Comparison of ENCODE assay signal across 21 cellular contexts in genomic region chr3:45937206-45938042, GRCh38. TPM values are rescaled to one million over a fixed set of nuclear protein-coding genes. Genes with fewer than 3 reads are reported as not detected.
A peak's percentile ranks its signal among the peaks of the same experiment; 100 is the strongest.
DNase-seq lines count a peak whose midpoint lies in the region; ATAC-seq and TF ChIP-seq lines count a peak whose summit lies in the region.
"Had no signal": no experiment of that assay in that cellular context is flagged by ENCODE, and none has a peak within 500 bp of the region (broad histone marks: within the 10 kb centered on the region; RNA-seq: fewer than 3 reads in every experiment).

No MANE protein-coding gene starts in this region.

- H3K27me3 ChIP-seq in BLaER1 treated with 17β-estradiol and CSF1 and Interleukin-3, amounts not matched to agents 10 nM and 100 nM: no peaks in the 10 kb centered on the region
- H3K27me3 ChIP-seq in osteoblast (ENCODE audit: insufficient read depth, low read length) (no peaks in the 10 kb centered on the region), upper lobe of right lung (no peaks in the 10 kb centered on the region), neural progenitor cell (no peaks in the 10 kb centered on the region)

- H3K9ac ChIP-seq in BLaER1 treated with 17β-estradiol and CSF1 and Interleukin-3, amounts not matched to agents 10 nM and 100 nM: peak overlapping the region in 3 of 11 experiments; percentile 4 to 20 (median 8); a peak in 3 of 22 replicates
- no peak overlapping the region for H3K9ac ChIP-seq in neural progenitor cell

- peaks cover 2% of the 10 kb centered on the region for H3K9me3 Mint-ChIP-seq in activated CD8-positive, alpha-beta memory T cell treated with anti-CD3 and anti-CD28 coated beads, Interleukin-2, amount 10 ng/mL, durations not matched to agents 7 days and 5 days (ENCODE audit: low read depth)
- H3K9me3 Mint-ChIP-seq in effector memory CD8-positive, alpha-beta T cell: no peaks in the 10 kb centered on the region
- H3K9me3 Mint-ChIP-seq in neural progenitor cell: no peaks in the 10 kb centered on the region

- H2AFZ ChIP-seq in osteoblast (ENCODE audit: low read length): no peak overlapping the region
- no peak overlapping the region for H2AFZ ChIP-seq in neural progenitor cell (replicated peaks)

- H3K4me1 ChIP-seq in BLaER1 treated with 17β-estradiol and CSF1 and Interleukin-3, amounts not matched to agents 10 nM and 100 nM: peaks cover 8 to 18% (median 14%) of the 10 kb centered on the region in 10 experiments
- H3K4me1 ChIP-seq in osteoblast (ENCODE audit: insufficient read depth, low read length): peaks cover 7% of the 10 kb centered on the region
- peaks cover 11% of the 10 kb centered on the region for H3K4me1 ChIP-seq in upper lobe of right lung
- H3K4me1 ChIP-seq in neural progenitor cell: no peaks in the 10 kb centered on the region

- CTCF ChIA-PET in activated CD8-positive, alpha-beta memory T cell treated with anti-CD3 and anti-CD28 coated beads, Interleukin-2, amount 10 ng/mL, durations not matched to agents 7 days and 5 days (lab: Charles Lee): interaction anchor here (0.8 to 30.7 kb wide), 11 partner anchors 8 to 441 kb away, joined by 3 to 708 read pairs (median 8); no protein-coding TSS in a partner anchor

- H3K4me2 ChIP-seq in BLaER1 treated with 17β-estradiol and CSF1 and Interleukin-3, amounts not matched to agents 10 nM and 100 nM: peak overlapping the region in 7 of 11 experiments; percentile 1 to 42 (median 18); a peak in 8 of 22 replicates
- H3K4me2 ChIP-seq in osteoblast (ENCODE audit: insufficient read depth, low read length) (no peak overlapping the region), neural progenitor cell (no peak overlapping the region)

- H3K27me3 Mint-ChIP-seq in activated CD8-positive, alpha-beta memory T cell treated with anti-CD3 and anti-CD28 coated beads, Interleukin-2, amount 10 ng/mL, durations not matched to agents 7 days and 5 days: no peaks in the 10 kb centered on the region
- H3K27me3 Mint-ChIP-seq in effector memory CD8-positive, alpha-beta T cell: no peaks in the 10 kb centered on the region
- H3K27me3 Mint-ChIP-seq in neural progenitor cell (ENCODE audit: insufficient read depth, low read depth): no peaks in the 10 kb centered on the region
- H3K27me3 Mint-ChIP-seq: CD8-positive, alpha-beta memory T cell had no signal

- no peak overlapping the region; a peak in 1 of 22 replicates for H3K27ac ChIP-seq in BLaER1 treated with 17β-estradiol and CSF1 and Interleukin-3, amounts not matched to agents 10 nM and 100 nM
- H3K27ac ChIP-seq in osteoblast (ENCODE audit: low read depth, low read length) (no peak overlapping the region), upper lobe of right lung (no peak overlapping the region), neural progenitor cell (no peak overlapping the region)
- H3K27ac ChIP-seq: C4-2B had no signal

- DNase-seq in activated CD8-positive, alpha-beta memory T cell treated with anti-CD3 and anti-CD28 coated beads for 24 hours: peak; percentile 53
- DNase-seq in activated CD8-positive, alpha-beta memory T cell treated with anti-CD3 and anti-CD28 coated beads, Interleukin-2, amount 10 ng/mL, durations not matched to agents 7 days and 5 days: no peak
- DNase-seq in effector memory CD8-positive, alpha-beta T cell: no peak
- DNase-seq in osteoblast (ENCODE audit: insufficient read length, low spot score, missing footprints) (peak; percentile 27), activated gamma-delta T cell treated with Interleukin-2 at 50 U/mL for 16 hours (no peak), upper lobe of right lung (no peak), neural progenitor cell (ENCODE audit: low spot score) (no peak)
- DNase-seq: 8988T; CD8-positive, alpha-beta memory T cell; DMS53; Karpas-422; NCI-H1694; NCI-H2081; NCI-H2171; NCI-H345; NCI-H524 treated with DMSO at 0.1 percent for 48 hours; NCI-H82 had no signal

- H3K27ac Mint-ChIP-seq in activated CD8-positive, alpha-beta memory T cell treated with anti-CD3 and anti-CD28 coated beads, Interleukin-2, amount 10 ng/mL, durations not matched to agents 7 days and 5 days: no peak overlapping the region
- peak overlapping the region; percentile 16 to 41 for H3K27ac Mint-ChIP-seq in effector memory CD8-positive, alpha-beta T cell
- no peak overlapping the region for H3K27ac Mint-ChIP-seq in neural progenitor cell

- intact Hi-C loops in upper lobe of right lung (cut with DNase I): loop anchor here (5.0 kb wide), 1 partner anchor 140 kb away; no protein-coding TSS in a partner anchor

- peaks cover 0 to 5% (median 0%) of the 10 kb centered on the region in 11 experiments; a peak in 1 of 22 replicates for H3K9me3 ChIP-seq in BLaER1 treated with 17β-estradiol and CSF1 and Interleukin-3, amounts not matched to agents 10 nM and 100 nM (replicated peaks in 1 of 11)
- no peaks in the 10 kb centered on the region for H3K9me3 ChIP-seq in osteoblast (ENCODE audit: low read depth, low read length)
- no peaks in the 10 kb centered on the region for H3K9me3 ChIP-seq in upper lobe of right lung
- H3K9me3 ChIP-seq in neural progenitor cell (ENCODE audit: low read depth): no peaks in the 10 kb centered on the region

- H3K36me3 Mint-ChIP-seq in activated CD8-positive, alpha-beta memory T cell treated with anti-CD3 and anti-CD28 coated beads, Interleukin-2, amount 10 ng/mL, durations not matched to agents 7 days and 5 days: peaks cover 55% of the 10 kb centered on the region
- H3K36me3 Mint-ChIP-seq in effector memory CD8-positive, alpha-beta T cell (ENCODE audit: insufficient read depth): peaks cover 53% of the 10 kb centered on the region
- H3K36me3 Mint-ChIP-seq in neural progenitor cell: peaks cover 21% of the 10 kb centered on the region

- no peaks in the 10 kb centered on the region for H3K79me2 ChIP-seq in osteoblast (ENCODE audit: insufficient read depth, low read length)
- H3K79me2 ChIP-seq in neural progenitor cell (ENCODE audit: low read depth): no peaks in the 10 kb centered on the region

- H3K4me3 Mint-ChIP-seq in activated CD8-positive, alpha-beta memory T cell treated with anti-CD3 and anti-CD28 coated beads, Interleukin-2, amount 10 ng/mL, durations not matched to agents 7 days and 5 days: no peak overlapping the region
- H3K4me3 Mint-ChIP-seq in effector memory CD8-positive, alpha-beta T cell: no peak overlapping the region
- no peak overlapping the region for H3K4me3 Mint-ChIP-seq in neural progenitor cell
- H3K4me3 Mint-ChIP-seq: CD8-positive, alpha-beta memory T cell had no signal

- H3K4me3 ChIP-seq in BLaER1 treated with 17β-estradiol and CSF1 and Interleukin-3, amounts not matched to agents 10 nM and 100 nM: no peak overlapping the region
- H3K4me3 ChIP-seq in osteoblast (ENCODE audit: insufficient read depth, low read length) (no peak overlapping the region), upper lobe of right lung (no peak overlapping the region), neural progenitor cell (no peak overlapping the region)

- ATAC-seq in activated CD8-positive, alpha-beta memory T cell treated with anti-CD3 and anti-CD28 coated beads, Interleukin-2, amount 10 ng/mL, durations not matched to agents 7 days and 5 days: no peak
- no peak for ATAC-seq in effector memory CD8-positive, alpha-beta T cell (replicated peaks)
- ATAC-seq in upper lobe of right lung: no peak
- ATAC-seq: Panc1 had no signal

- H3K36me3 ChIP-seq in BLaER1 treated with 17β-estradiol and CSF1 and Interleukin-3, amounts not matched to agents 10 nM and 100 nM: peaks cover 40 to 66% (median 55%) of the 10 kb centered on the region in 11 experiments
- peaks cover 20% of the 10 kb centered on the region for H3K36me3 ChIP-seq in osteoblast (ENCODE audit: insufficient read depth, low read length)
- peaks cover 57% of the 10 kb centered on the region for H3K36me3 ChIP-seq in upper lobe of right lung
- peaks cover 6% of the 10 kb centered on the region for H3K36me3 ChIP-seq in neural progenitor cell

- H3F3A ChIP-seq in neural progenitor cell (ENCODE audit: low read depth): no peaks in the 10 kb centered on the region

- peaks cover 43% of the 10 kb centered on the region for H3K4me1 Mint-ChIP-seq in activated CD8-positive, alpha-beta memory T cell treated with anti-CD3 and anti-CD28 coated beads, Interleukin-2, amount 10 ng/mL, durations not matched to agents 7 days and 5 days
- H3K4me1 Mint-ChIP-seq in effector memory CD8-positive, alpha-beta T cell (ENCODE audit: low read depth in 2 of 2): peaks cover 32 to 41% of the 10 kb centered on the region in 2 donors
- peaks cover 3% of the 10 kb centered on the region for H3K4me1 Mint-ChIP-seq in neural progenitor cell

- TF ChIP-seq CTCF in osteoblast (IDR thresholded peaks at IDR 0.05; ENCODE audit: extremely low read depth, low read depth, low read length) (no peak), upper lobe of right lung (IDR thresholded peaks at IDR 0.05) (no peak), neural progenitor cell (IDR thresholded peaks at IDR 0.05) (no peak)

- H4K20me1 ChIP-seq in BLaER1 treated with 17β-estradiol and CSF1 and Interleukin-3, amounts not matched to agents 10 nM and 100 nM: no peaks in the 10 kb centered on the region; a peak in 1 of 22 replicates
- H4K20me1 ChIP-seq in osteoblast (ENCODE audit: insufficient read depth, low read length): peaks cover 3% of the 10 kb centered on the region
- no peaks in the 10 kb centered on the region for H4K20me1 ChIP-seq in neural progenitor cell (ENCODE audit: low read depth)

RNA-seq across cellular contexts. Expression of gene CXCR6, which starts 5.8 kb away (rescaled TPM):
- 100 to 1,000 TPM in 1 of 2 experiments, 10 to 100 TPM in 1; 49.7 to 109 TPM for total RNA-seq in activated CD8-positive, alpha-beta memory T cell treated with anti-CD3 and anti-CD28 coated beads, Interleukin-2, amount 10 ng/mL, durations not matched to agents 7 days and 5 days
- total RNA-seq in osteoblast (not detected in 2 replicates), upper lobe of right lung (4.7 TPM), neural progenitor cell (ENCODE audit: low replicate concordance) (not detected in 2 replicates)
- total RNA-seq: MCF 10A had no signal

RNA-seq across cellular contexts. Expression of gene CCR9, which starts 51.1 kb away (rescaled TPM):
- total RNA-seq in activated CD8-positive, alpha-beta memory T cell treated with anti-CD3 and anti-CD28 coated beads, Interleukin-2, amount 10 ng/mL, durations not matched to agents 7 days and 5 days: 1 to 10 TPM; 3.2 to 9.7 TPM
- total RNA-seq in osteoblast: not detected in 2 replicates
- not detected for total RNA-seq in upper lobe of right lung
- total RNA-seq in neural progenitor cell (ENCODE audit: low replicate concordance): not detected in 2 replicates
- total RNA-seq: MCF 10A had no signal

RNA-seq across cellular contexts. Expression of gene FYCO1, which starts 58.2 kb away (rescaled TPM):
- total RNA-seq in activated CD8-positive, alpha-beta memory T cell treated with anti-CD3 and anti-CD28 coated beads, Interleukin-2, amount 10 ng/mL, durations not matched to agents 7 days and 5 days: 10 to 100 TPM; 19.1 to 27.7 TPM
- total RNA-seq in osteoblast (22.7 and 25.0 TPM in 2 replicates), upper lobe of right lung (47.3 TPM), neural progenitor cell (ENCODE audit: low replicate concordance) (6.8 and 11.4 TPM in 2 replicates)

Comparison
In these comparisons a context has a peak if more than half of its experiments do, and no peak if none do; other contexts are left out.
1. DNase-seq: peak in activated CD8-positive, alpha-beta memory T cell treated with anti-CD3 and anti-CD28 coated beads for 24 hours (single experiment) and osteoblast (single experiment); none in activated CD8-positive, alpha-beta memory T cell treated with anti-CD3 and anti-CD28 coated beads, Interleukin-2, amount 10 ng/mL, durations not matched to agents 7 days and 5 days (single experiment), effector memory CD8-positive, alpha-beta T cell (0 of 3), activated gamma-delta T cell treated with Interleukin-2 at 50 U/mL for 16 hours (single experiment), upper lobe of right lung (single experiment) and neural progenitor cell (single experiment).
2. H3K27ac Mint-ChIP-seq: peak in effector memory CD8-positive, alpha-beta T cell (2 of 2); none in activated CD8-positive, alpha-beta memory T cell treated with anti-CD3 and anti-CD28 coated beads, Interleukin-2, amount 10 ng/mL, durations not matched to agents 7 days and 5 days (single experiment) and neural progenitor cell (single experiment).
3. H3K4me2 ChIP-seq: peak in BLaER1 treated with 17β-estradiol and CSF1 and Interleukin-3, amounts not matched to agents 10 nM and 100 nM (7 of 11); none in osteoblast (single experiment) and neural progenitor cell (single experiment).